In genomic region chr5:146851133-146851532, GRCh38 we compare ENCODE assay signal across 30 cellular contexts. TPM values are rescaled to one million over a fixed set of nuclear protein-coding genes. Genes with fewer than 3 reads are reported as not detected.
"Had no signal": no experiment of that assay in that cellular context is flagged by ENCODE, and none has a peak within 500 bp of the region (broad histone marks: within the 10 kb centered on the region; RNA-seq: fewer than 3 reads in every experiment).

No MANE protein-coding gene starts in this region.

- H3K27me3 Mint-ChIP-seq: natural killer cell treated with Interleukin-12 subunit alpha and Interleukin-12 subunit beta and Interleukin-15 and Interleukin-18, amount 100 ng/mL, for 72 hours; stimulated activated naive CD8-positive, alpha-beta T cell treated with anti-CD3 and anti-CD28 coated beads, Interleukin-15, amount 100 ng/mL, for 72 hours had no signal

- H3K4me1 ChIP-seq: suprapubic skin, transverse colon, upper lobe of right lung, uterus had no signal

- H3K4me1 Mint-ChIP-seq: naive B cell; stimulated activated naive CD8-positive, alpha-beta T cell treated with anti-CD3 and anti-CD28 coated beads, Interleukin-15, amount 100 ng/mL, for 72 hours had no signal

- H3K4me3 ChIP-seq: mucosa of descending colon, pancreas, smooth muscle cell, suprapubic skin, transverse colon, upper lobe of right lung, uterus had no signal

- H3K27ac ChIP-seq: neutrophil, pancreas, suprapubic skin, transverse colon, upper lobe of right lung, uterus had no signal

- H3K36me3 Mint-ChIP-seq: mesothelial cell of epicardium; naive B cell; natural killer cell treated with Interleukin-12 subunit alpha and Interleukin-12 subunit beta and Interleukin-15 and Interleukin-18, amount 100 ng/mL, for 72 hours had no signal

- H3K9me3 Mint-ChIP-seq: immature natural killer cell; mesothelial cell of epicardium; natural killer cell treated with Interleukin-12 subunit alpha and Interleukin-12 subunit beta and Interleukin-15 and Interleukin-18, amount 100 ng/mL, for 72 hours; neural crest cell; stimulated activated naive CD8-positive, alpha-beta T cell treated with anti-CD3 and anti-CD28 coated beads, Interleukin-15, amount 100 ng/mL, for 72 hours had no signal

- H3K4me2 ChIP-seq: smooth muscle cell had no signal

- H3K27ac Mint-ChIP-seq: immature natural killer cell; mesothelial cell of epicardium; naive B cell; natural killer cell treated with Interleukin-12 subunit alpha and Interleukin-12 subunit beta and Interleukin-15 and Interleukin-18, amount 100 ng/mL, for 72 hours; stimulated activated naive CD8-positive, alpha-beta T cell treated with anti-CD3 and anti-CD28 coated beads, Interleukin-15, amount 100 ng/mL, for 72 hours had no signal

- ATAC-seq: mucosa of descending colon; natural killer cell treated with Interleukin-12 subunit alpha and Interleukin-12 subunit beta and Interleukin-15 and Interleukin-18, amount 100 ng/mL, for 72 hours; pancreas; sciatic nerve; stimulated activated naive CD8-positive, alpha-beta T cell treated with anti-CD3 and anti-CD28 coated beads, Interleukin-15, amount 100 ng/mL, for 72 hours; upper lobe of right lung had no signal

- H3K9me3 ChIP-seq: mucosa of descending colon, neutrophil, pancreas, suprapubic skin, transverse colon, upper lobe of right lung, uterus had no signal

- H3K27me3 ChIP-seq: neutrophil, pancreas, suprapubic skin, transverse colon, upper lobe of right lung, uterus had no signal

- H3K4me3 Mint-ChIP-seq: immature natural killer cell; mesothelial cell of epicardium; naive B cell; natural killer cell treated with Interleukin-12 subunit alpha and Interleukin-12 subunit beta and Interleukin-15 and Interleukin-18, amount 100 ng/mL, for 72 hours; neural crest cell; stimulated activated naive CD8-positive, alpha-beta T cell treated with anti-CD3 and anti-CD28 coated beads, Interleukin-15, amount 100 ng/mL, for 72 hours had no signal

- DNase-seq: cortex of kidney; hypothalamus; immature natural killer cell; islet precursor cell; kidney glomerular epithelial cell; mesenchymal stem cell; mucosa of descending colon; naive B cell; pancreas; retina; stimulated activated CD4-positive, alpha-beta T cell treated with anti-CD3 and anti-CD28 coated beads, Interleukin-12 subunit alpha, Interleukin-12 subunit beta, amount 100 ng/mL, for 4 hours; stimulated activated CD4-positive, alpha-beta T cell treated with anti-CD3 and anti-CD28 coated beads, Interleukin-1b, Interleukin-23, amount 100 ng/mL, for 48 hours; stimulated activated CD4-positive, alpha-beta T cell treated with anti-CD3 and anti-CD28 coated beads, Interleukin-4, amount 100 ng/mL, for 1 hour; stimulated activated CD8-positive, alpha-beta memory T cell treated with anti-CD3 and anti-CD28 coated beads, Interleukin-4, amount 100 ng/mL, for 48 hours; stimulated activated naive CD4-positive, alpha-beta T cell; stimulated activated naive CD8-positive, alpha-beta T cell treated with anti-CD3 and anti-CD28 coated beads, Interleukin-15, amount 100 ng/mL, for 72 hours; transverse colon; upper lobe of right lung; uterus had no signal

- FAIRE-seq: frontal cortex, pancreas had no signal

- H3K36me3 ChIP-seq: neutrophil, pancreas, suprapubic skin, transverse colon, upper lobe of right lung, uterus had no signal

RNA-seq across cellular contexts. Expression of gene PPP2R2B, which starts 27.4 kb away (rescaled TPM):
- total RNA-seq: dermis microvascular lymphatic vessel endothelial cell, lung microvascular endothelial cell, pulmonary artery endothelial cell had no signal
